Comparison of ENCODE assay signal across 1 cellular context in the genomic region with DNA sequence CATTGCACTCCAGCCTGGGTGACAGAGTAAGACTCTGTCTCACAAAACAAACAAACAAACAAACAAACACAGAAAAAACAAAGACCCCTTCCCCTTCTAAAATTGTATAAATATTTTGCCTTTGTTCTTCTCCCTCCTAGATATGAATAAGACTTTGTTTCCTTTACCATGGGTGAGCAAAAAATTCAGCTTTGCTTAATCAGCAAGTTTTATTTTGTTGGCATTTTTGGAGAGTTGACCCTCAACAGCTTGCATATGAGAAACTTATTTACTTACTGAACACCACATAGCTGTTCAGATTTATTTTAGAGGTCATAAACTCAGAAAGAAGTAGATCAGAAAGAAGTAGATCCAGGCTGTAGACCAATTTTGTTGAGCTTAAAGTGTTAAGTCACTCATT.
TF ChIP-seq lines count a peak whose summit lies in the region.

No MANE protein-coding gene starts in this region.

TF ChIP-seq in HepG2, 621 proteins besides CTCF, POLR2A, EP300 and RAD21 (continued from another document):
- TF ChIP-seq, protein P1, sequence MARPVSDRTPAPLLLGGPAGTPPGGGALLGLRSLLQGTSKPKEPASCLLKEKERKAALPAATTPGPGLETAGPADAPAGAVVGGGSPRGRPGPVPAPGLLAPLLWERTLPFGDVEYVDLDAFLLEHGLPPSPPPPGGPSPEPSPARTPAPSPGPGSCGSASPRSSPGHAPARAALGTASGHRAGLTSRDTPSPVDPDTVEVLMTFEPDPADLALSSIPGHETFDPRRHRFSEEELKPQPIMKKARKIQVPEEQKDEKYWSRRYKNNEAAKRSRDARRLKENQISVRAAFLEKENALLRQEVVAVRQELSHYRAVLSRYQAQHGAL (CRISPR knock-in tag; IDR thresholded peaks at IDR 0.05; ENCODE audit: not compliant biosample characterization), result no peak
- TF ChIP-seq TAF1 (CRISPR knock-in tag; IDR thresholded peaks at IDR 0.05), result no peak
- peak; percentile 86 to 92 for TF ChIP-seq MAFK (conservative IDR thresholded peaks at IDR 0.05 in 1 of 2, IDR thresholded peaks at IDR 0.05 in 1 of 2; ENCODE audit: low read length in 2 of 2)
